4 cellular contexts compared by ENCODE assay signal in genomic region chr10:25877296-25877695, GRCh38. TPM values are rescaled to one million over a fixed set of nuclear protein-coding genes. Genes with fewer than 3 reads are reported as not detected.
"Had no signal": no experiment of that assay in that cellular context is flagged by ENCODE, and none has a peak within 500 bp of the region (broad histone marks: within the 10 kb centered on the region; RNA-seq: fewer than 3 reads in every experiment).

No MANE protein-coding gene starts in this region.

- DNase-seq: GDM1, GF-D8 had no signal

- H3K4me3 ChIP-seq: GM12878 had no signal

- ATAC-seq: GM12878 had no signal

RNA-seq across cellular contexts. Expression of gene MYO3A, which starts 56.7 kb away (rescaled TPM):
- total RNA-seq: G401, GM12878 had no signal
